Comparison of ENCODE assay signal across 13 cellular contexts in genomic region chr5:149407331-149408251, GRCh38. TPM values are rescaled to one million over a fixed set of nuclear protein-coding genes. Genes with fewer than 3 reads are reported as not detected.
DNase-seq lines count a peak whose midpoint lies in the region; ATAC-seq, FAIRE-seq and TF ChIP-seq lines count a peak whose summit lies in the region.
"Had no signal": no experiment of that assay in that cellular context is flagged by ENCODE, and none has a peak within 500 bp of the region (broad histone marks: within the 10 kb centered on the region; RNA-seq: fewer than 3 reads in every experiment).

No MANE protein-coding gene starts in this region.

- H3K9me3 ChIP-seq in cardiac muscle cell (ENCODE audit: low read depth) (no peaks in the 10 kb centered on the region), osteoblast (ENCODE audit: low read depth, low read length) (no peaks in the 10 kb centered on the region), vagina (no peaks in the 10 kb centered on the region)

- no peak overlapping the region for H3K27ac Mint-ChIP-seq in natural killer cell treated with Interleukin-12 subunit alpha and Interleukin-12 subunit beta and Interleukin-15 and Interleukin-18, amount 100 ng/mL, for 72 hours
- no peak overlapping the region for H3K27ac Mint-ChIP-seq in natural killer cell

- H3K4me1 Mint-ChIP-seq in natural killer cell treated with Interleukin-12 subunit alpha and Interleukin-12 subunit beta and Interleukin-15 and Interleukin-18, amount 100 ng/mL, for 72 hours (ENCODE audit: low read depth in 2 of 2) = no peaks in the 10 kb centered on the region
- no peaks in the 10 kb centered on the region for H3K4me1 Mint-ChIP-seq in natural killer cell

- H3K36me3 ChIP-seq in cardiac muscle cell (no peaks in the 10 kb centered on the region), osteoblast (ENCODE audit: insufficient read depth, low read length) (peaks cover 40% of the 10 kb centered on the region), vagina (peaks cover 6 to 16% of the 10 kb centered on the region in 2 donors)

- no peak for TF ChIP-seq CTCF in natural killer cell (IDR thresholded peaks at IDR 0.05)
- TF ChIP-seq CTCF in cardiac muscle cell (IDR thresholded peaks at IDR 0.05; ENCODE audit: low read depth, low read length) = no peak
- no peak for TF ChIP-seq CTCF in osteoblast (IDR thresholded peaks at IDR 0.05; ENCODE audit: extremely low read depth, low read depth, low read length)
- no peak for TF ChIP-seq CTCF in vagina (IDR thresholded peaks at IDR 0.05)

- H3K27me3 ChIP-seq in cardiac muscle cell = no peaks in the 10 kb centered on the region
- H3K27me3 ChIP-seq in osteoblast (ENCODE audit: insufficient read depth, low read length) = no peaks in the 10 kb centered on the region
- H3K27me3 ChIP-seq in vagina = no peaks in the 10 kb centered on the region

- no peak for FAIRE-seq in frontal cortex (lab: Jason Lieb, UNC)
- FAIRE-seq: A204.1, G401.6 had no signal

- TF ChIP-seq POLR2A in vagina (IDR thresholded peaks at IDR 0.05) = no peak

- H3K4me3 Mint-ChIP-seq in natural killer cell treated with Interleukin-12 subunit alpha and Interleukin-12 subunit beta and Interleukin-15 and Interleukin-18, amount 100 ng/mL, for 72 hours = no peak overlapping the region
- H3K4me3 Mint-ChIP-seq in natural killer cell = no peak overlapping the region

- peaks cover 53% of the 10 kb centered on the region for H4K20me1 ChIP-seq in osteoblast (ENCODE audit: insufficient read depth, low read length)

- no peak overlapping the region for H2AFZ ChIP-seq in osteoblast (ENCODE audit: low read length)

- no peak overlapping the region for H3K4me3 ChIP-seq in cardiac muscle cell
- H3K4me3 ChIP-seq in osteoblast (ENCODE audit: insufficient read depth, low read length) = peak overlapping the region; percentile 75
- peak overlapping the region; percentile 46 to 57 for H3K4me3 ChIP-seq in vagina

- peak; percentile 47 for DNase-seq in natural killer cell treated with Interleukin-12 subunit alpha and Interleukin-12 subunit beta and Interleukin-15 and Interleukin-18, amount 100 ng/mL, for 72 hours (ENCODE audit: low spot score)
- no peak for DNase-seq in natural killer cell
- peak in 1 of 2 donors; percentile 46 for DNase-seq in cardiac muscle cell (ENCODE audit: low read depth in 1 of 2, low spot score in 1 of 2)
- peak; percentile 88 for DNase-seq in osteoblast (ENCODE audit: insufficient read length, low spot score, missing footprints)
- no peak for DNase-seq in vagina (ENCODE audit: extremely low spot score in 2 of 2)
- DNase-seq in frontal cortex (ENCODE audit: low spot score in 2 of 2) = no peak
- no peak for DNase-seq in ecto neural progenitor cell (ENCODE audit: low spot score)
- DNase-seq: cerebellar nuclear complex, hypothalamus, occipital lobe had no signal

- intact Hi-C loops in natural killer cell (cut with micrococcal nuclease) = no loop called here
- intact Hi-C loops in vagina (cut with DNase I) = loop anchor here (2.0 to 10.0 kb wide), 2 partner anchors 21 to 1377 kb away; no protein-coding TSS in a partner anchor

- H3K79me2 ChIP-seq in osteoblast (ENCODE audit: insufficient read depth, low read length) = peaks cover 64% of the 10 kb centered on the region

- H3K36me3 Mint-ChIP-seq in natural killer cell treated with Interleukin-12 subunit alpha and Interleukin-12 subunit beta and Interleukin-15 and Interleukin-18, amount 100 ng/mL, for 72 hours = no peaks in the 10 kb centered on the region
- no peaks in the 10 kb centered on the region for H3K36me3 Mint-ChIP-seq in natural killer cell

- ATAC-seq in natural killer cell treated with Interleukin-12 subunit alpha and Interleukin-12 subunit beta and Interleukin-15 and Interleukin-18, amount 100 ng/mL, for 72 hours = no peak
- no peak for ATAC-seq in natural killer cell
- no peak for ATAC-seq in GM21717 (IDR thresholded peaks at IDR 0.05; ENCODE audit: unreplicated experiment)

- peaks cover 59% of the 10 kb centered on the region for H3K4me1 ChIP-seq in cardiac muscle cell (ENCODE audit: low read depth)
- peaks cover 79% of the 10 kb centered on the region for H3K4me1 ChIP-seq in osteoblast (ENCODE audit: insufficient read depth, low read length)
- H3K4me1 ChIP-seq in vagina = peaks cover 54% of the 10 kb centered on the region

- peak overlapping the region; percentile 87 for H3K4me2 ChIP-seq in osteoblast (ENCODE audit: insufficient read depth, low read length)

- H3K9me3 Mint-ChIP-seq in natural killer cell treated with Interleukin-12 subunit alpha and Interleukin-12 subunit beta and Interleukin-15 and Interleukin-18, amount 100 ng/mL, for 72 hours = no peaks in the 10 kb centered on the region
- no peaks in the 10 kb centered on the region for H3K9me3 Mint-ChIP-seq in natural killer cell

- H3K27ac ChIP-seq in cardiac muscle cell (peak overlapping the region; percentile 65), osteoblast (ENCODE audit: low read depth, low read length) (peak overlapping the region; percentile 99), vagina (peak overlapping the region; percentile 84)

- H3K27me3 Mint-ChIP-seq in natural killer cell treated with Interleukin-12 subunit alpha and Interleukin-12 subunit beta and Interleukin-15 and Interleukin-18, amount 100 ng/mL, for 72 hours = peaks cover 0 to 7% of the 10 kb centered on the region in 2 donors
- H3K27me3 Mint-ChIP-seq in natural killer cell (ENCODE audit: low read depth in 2 of 2) = peaks cover 3 to 6% of the 10 kb centered on the region in 2 donors

RNA-seq across cellular contexts. Expression of gene IL17B, which starts 28.5 kb away (rescaled TPM):
- not detected for total RNA-seq in natural killer cell treated with Interleukin-12 subunit alpha and Interleukin-12 subunit beta and Interleukin-15 and Interleukin-18, amount 100 ng/mL, for 72 hours
- total RNA-seq in natural killer cell (not detected), cardiac muscle cell (6.4 and 9.0 TPM in 2 replicates), osteoblast (0.29 TPM in 1 of 2 replicates, not detected in the other), vagina (2.7 TPM), frontal cortex (not detected)
- 3.9 and 5.8 TPM in 2 replicates for polyA plus RNA-seq in cardiac muscle cell
- total RNA-seq: occipital lobe had no signal

RNA-seq across cellular contexts. Expression of gene PCYOX1L, which starts 49.7 kb away (rescaled TPM):
- total RNA-seq in natural killer cell treated with Interleukin-12 subunit alpha and Interleukin-12 subunit beta and Interleukin-15 and Interleukin-18, amount 100 ng/mL, for 72 hours = 10 to 100 TPM; 13.1 to 31.6 TPM
- total RNA-seq in natural killer cell (10 to 100 TPM; 16.6 to 18.1 (median 16.8) TPM), cardiac muscle cell (14.4 and 16.1 TPM in 2 replicates), osteoblast (4.3 and 4.7 TPM in 2 replicates), vagina (6.4 TPM), frontal cortex (11.0 TPM)
- polyA plus RNA-seq in cardiac muscle cell = 15.3 and 17.6 TPM in 2 replicates

Comparison
In these comparisons a context has a peak if more than half of its experiments do, and no peak if none do; other contexts are left out.
1. DNase-seq: peak in natural killer cell treated with Interleukin-12 subunit alpha and Interleukin-12 subunit beta and Interleukin-15 and Interleukin-18, amount 100 ng/mL, for 72 hours (single experiment) and osteoblast (single experiment); none in natural killer cell (single experiment), vagina (0 of 2), frontal cortex (0 of 2) and ecto neural progenitor cell (single experiment).
2. Peak in every context shown above with its lines, with median percentiles within 50 percentile points of each other: H3K27ac ChIP-seq.